ENCODE assay signal across 8 cellular contexts in the genomic region with DNA sequence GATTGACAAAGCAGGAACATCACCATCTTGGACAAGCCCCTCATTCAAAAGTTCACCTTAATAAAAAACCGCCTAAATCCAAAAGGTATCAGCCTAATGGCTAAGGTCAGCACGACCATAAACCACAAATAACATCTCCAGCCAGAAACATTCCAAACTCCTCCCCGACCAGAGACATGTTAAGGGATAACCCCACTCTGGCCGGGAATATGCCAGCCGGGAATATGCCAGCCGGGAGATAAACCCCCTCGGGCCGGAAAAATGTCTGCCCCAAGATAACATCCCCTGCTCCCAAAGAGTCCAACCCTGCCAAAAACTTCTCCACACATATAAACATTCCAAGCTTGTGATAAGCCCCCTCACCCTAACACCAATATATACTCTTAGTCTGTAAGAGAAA. TPM values are rescaled to one million over a fixed set of nuclear protein-coding genes. Genes with fewer than 3 reads are reported as not detected.
A peak's percentile ranks its signal among the peaks of the same experiment; 100 is the strongest.
DNase-seq lines count a peak whose midpoint lies in the region; TF ChIP-seq lines count a peak whose summit lies in the region.

No MANE protein-coding gene starts in this region.

- H3F3A ChIP-seq in PC-9 (ENCODE audit: insufficient read depth, low read depth) = peaks cover 13% of the 10 kb centered on the region

- H3K9me2 ChIP-seq in PC-9 (ENCODE audit: insufficient read depth) = no peaks in the 10 kb centered on the region

- 2% methylated on average over 8 of the region's 8 CpGs for WGBS in prostate gland

- H3K36me3 ChIP-seq in ES-I3 (ENCODE audit: insufficient read depth, low read length) (peaks cover under 1% of the 10 kb centered on the region), PC-9 (ENCODE audit: low read depth) (no peaks in the 10 kb centered on the region), prostate gland (no peaks in the 10 kb centered on the region)

- H2AFZ ChIP-seq in PC-9 = peak overlapping the region; percentile 99

- H3K4me3 ChIP-seq in PC-9 = peak overlapping the region; percentile 84
- H3K4me3 ChIP-seq in epithelial cell of esophagus (ENCODE audit: low read length) = peak overlapping the region; percentile 79
- peak overlapping the region; percentile 48 to 95 for H3K4me3 ChIP-seq in prostate gland

- H3K27ac ChIP-seq in PC-9 (no peak overlapping the region), prostate gland (no peak overlapping the region)

- intact Hi-C loops in PC-9 (cut with micrococcal nuclease; ENCODE audit: unreplicated experiment) (loop anchor here (5.0 kb wide), 1 partner anchor 45 kb away; a partner anchor contains a TSS), prostate gland (cut with DNase I) (no loop called here)

- no peaks in the 10 kb centered on the region for H3K27me3 ChIP-seq in PC-9 (ENCODE audit: insufficient read depth, low read depth)
- no peaks in the 10 kb centered on the region for H3K27me3 ChIP-seq in prostate gland (replicated peaks; ENCODE audit: insufficient read depth)

- CTCF ChIA-PET in PC-9 (lab: Charles Lee) = interaction anchor here (0.6 kb wide), 2 partner anchors 485 to 1710 kb away, joined by 3 read pairs; no protein-coding TSS in a partner anchor

- H3K4me2 ChIP-seq in PC-9 = peak overlapping the region; percentile 94

- POLR2A ChIA-PET in PC-9 (lab: Charles Lee; ENCODE audit: unreplicated experiment) = no interaction called here

- no peak for TF ChIP-seq POLR2A in prostate gland (IDR thresholded peaks at IDR 0.05)

- no peak for TF ChIP-seq CTCF in PC-9 (conservative IDR thresholded peaks at IDR 0.05)
- no peak for TF ChIP-seq CTCF in epithelial cell of esophagus (IDR thresholded peaks at IDR 0.05; ENCODE audit: insufficient read depth, low read depth, low read length, missing control alignments)
- no peak for TF ChIP-seq CTCF in prostate gland (IDR thresholded peaks at IDR 0.05)

- H3K9ac ChIP-seq in ES-I3 (ENCODE audit: low read depth, low read length) = peak overlapping the region; percentile 99

- DNase-seq in PC-9 (no peak), epithelial cell of esophagus (ENCODE audit: low read depth) (no peak), prostate gland (ENCODE audit: low spot score) (no peak), NOMO-1 treated with dmso at 0.1 percent for 144 hours (lab: John Stamatoyannopoulos, UW; ENCODE audit: unreplicated experiment) (no peak), islet precursor cell (no peak), mucosa of gallbladder (ENCODE audit: low spot score) (no peak), iPS-NIHi11 (ENCODE audit: low spot score) (no peak)

- H4K20me1 ChIP-seq in PC-9 (ENCODE audit: insufficient read depth) = peaks cover 43% of the 10 kb centered on the region; the same call in 1 of the 2 replicates

- peaks cover 62% of the 10 kb centered on the region for H3K79me2 ChIP-seq in PC-9 (ENCODE audit: low read depth)

- H3K4me1 ChIP-seq in ES-I3 (ENCODE audit: insufficient read depth, low read length) (peaks cover 5% of the 10 kb centered on the region; the same call in 1 of the 2 replicates), PC-9 (replicated peaks; ENCODE audit: insufficient read depth) (peaks cover 18% of the 10 kb centered on the region), prostate gland (replicated peaks) (peaks cover 3% of the 10 kb centered on the region)

- no peaks in the 10 kb centered on the region for H3K9me3 ChIP-seq in ES-I3 (ENCODE audit: control insufficient read depth, insufficient read depth, low read length)
- H3K9me3 ChIP-seq in PC-9 (ENCODE audit: insufficient read depth, low read depth) = no peaks in the 10 kb centered on the region
- no peaks in the 10 kb centered on the region for H3K9me3 ChIP-seq in prostate gland

- BruUV-seq in PC-9 (replicated peaks; lab: Mats Ljungman, UMichigan) = no TSS peak

RNA-seq across cellular contexts. Expression of a gene that starts 1.4 kb away (rescaled TPM):
- total RNA-seq in PC-9 (2021) (25.4 and 28.1 TPM in 2 replicates), prostate gland (10 to 100 TPM; 11.9 to 13.2 TPM), mucosa of gallbladder (11.5 TPM)

RNA-seq across cellular contexts. Expression of a gene that starts 18.6 kb away (rescaled TPM):
- total RNA-seq in PC-9 (2021) (47.7 and 71.1 TPM in 2 replicates), prostate gland (10 to 100 TPM; 37.9 to 47.3 TPM), mucosa of gallbladder (77.4 TPM)

RNA-seq across cellular contexts. Expression of a gene that starts 18.9 kb away (rescaled TPM):
- total RNA-seq in PC-9 (2021) = 19.5 and 20.3 TPM in 2 replicates
- 10 to 100 TPM in 1 of 2 donors, 1 to 10 TPM in 1; 7.9 to 18.7 TPM for total RNA-seq in prostate gland
- 15.3 TPM for total RNA-seq in mucosa of gallbladder

RNA-seq across cellular contexts. Expression of a gene that starts 28.5 kb away (rescaled TPM):
- total RNA-seq in PC-9 (2021) (206 and 230 TPM in 2 replicates), prostate gland (100 to 1,000 TPM; 140 to 146 TPM), mucosa of gallbladder (78.0 TPM)

RNA-seq across cellular contexts. Expression of a gene that starts 47.4 kb away (rescaled TPM):
- total RNA-seq in PC-9 (2021) (56.3 and 70.2 TPM in 2 replicates), prostate gland (10 to 100 TPM; 39.2 to 51.1 TPM), mucosa of gallbladder (34.1 TPM)
